Comparison of ENCODE assay signal across 1 cellular context in genomic region chr7:5284304-5285281, GRCh38.
TF ChIP-seq lines count a peak whose summit lies in the region.

No MANE protein-coding gene starts in this region.

TF ChIP-seq in HCT116, 20 proteins besides CTCF, POLR2A, EP300 and RAD21 (continued from another document):
- TF ChIP-seq, protein P1, sequence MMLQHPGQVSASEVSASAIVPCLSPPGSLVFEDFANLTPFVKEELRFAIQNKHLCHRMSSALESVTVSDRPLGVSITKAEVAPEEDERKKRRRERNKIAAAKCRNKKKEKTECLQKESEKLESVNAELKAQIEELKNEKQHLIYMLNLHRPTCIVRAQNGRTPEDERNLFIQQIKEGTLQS (IDR thresholded peaks at IDR 0.05), result no peak
- TF ChIP-seq YY1 (IDR thresholded peaks at IDR 0.05; ENCODE audit: extremely low read depth, insufficient replicate concordance, low read depth, low read length) (no peak), SRF (IDR thresholded peaks at IDR 0.05; ENCODE audit: low read depth) (no peak), TCF7L2 (IDR thresholded peaks at IDR 0.05; ENCODE audit: borderline replicate concordance, extremely low read depth, insufficient read depth, insufficient read length) (no peak), SIN3A (IDR thresholded peaks at IDR 0.05; ENCODE audit: low read depth) (no peak)
TF ChIP-seq in HCT116: peak in this region for 0.
